Comparison of ENCODE assay signal across 8 cellular contexts in the genomic region with DNA sequence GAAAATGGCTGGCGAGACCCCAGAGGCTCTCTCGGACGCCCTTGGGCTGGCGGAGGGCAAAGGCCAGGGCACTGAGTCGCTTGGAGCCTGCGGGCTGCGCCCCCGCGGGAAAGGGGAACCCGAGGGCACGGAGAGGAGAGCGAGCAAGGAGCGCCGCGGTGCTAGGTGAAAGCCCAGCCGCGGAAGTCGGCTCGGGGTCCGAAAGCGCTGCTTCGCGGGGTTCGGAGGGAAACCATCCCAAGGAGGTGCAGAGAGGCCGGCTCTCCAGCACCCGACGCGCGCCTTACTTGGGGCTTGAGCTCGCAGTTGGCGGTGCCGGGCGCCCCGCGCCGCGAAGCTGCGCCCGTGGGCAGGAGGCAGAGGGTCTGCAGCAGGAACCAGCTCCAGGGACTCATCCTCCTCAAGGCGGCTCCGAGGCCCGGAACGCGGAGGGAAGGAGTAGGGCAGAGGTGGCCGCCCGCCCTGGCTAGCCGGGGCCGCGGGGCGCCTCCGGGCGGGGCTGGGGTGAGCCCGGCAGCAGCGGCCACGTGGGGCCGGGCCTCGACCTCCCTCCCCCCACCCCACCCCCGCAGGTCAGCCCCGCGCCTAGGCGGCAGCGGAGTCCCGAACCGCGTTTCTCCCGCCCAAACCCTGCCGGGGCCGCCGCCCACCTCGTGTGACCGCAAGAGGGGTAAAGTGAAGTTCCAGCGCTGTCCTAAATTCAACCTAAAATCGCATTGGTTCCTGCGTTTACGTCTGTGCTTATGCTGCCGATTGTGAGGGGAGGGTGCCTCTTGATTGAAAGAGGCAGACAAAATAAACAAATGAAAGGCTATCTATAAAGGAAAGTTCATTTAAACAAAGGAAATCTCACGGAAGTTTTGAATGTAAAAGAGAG. TPM values are rescaled to one million over a fixed set of nuclear protein-coding genes. Genes with fewer than 3 reads are reported as not detected.
DNase-seq lines count a peak whose midpoint lies in the region; ATAC-seq, FAIRE-seq and TF ChIP-seq lines count a peak whose summit lies in the region.

A gene with protein sequence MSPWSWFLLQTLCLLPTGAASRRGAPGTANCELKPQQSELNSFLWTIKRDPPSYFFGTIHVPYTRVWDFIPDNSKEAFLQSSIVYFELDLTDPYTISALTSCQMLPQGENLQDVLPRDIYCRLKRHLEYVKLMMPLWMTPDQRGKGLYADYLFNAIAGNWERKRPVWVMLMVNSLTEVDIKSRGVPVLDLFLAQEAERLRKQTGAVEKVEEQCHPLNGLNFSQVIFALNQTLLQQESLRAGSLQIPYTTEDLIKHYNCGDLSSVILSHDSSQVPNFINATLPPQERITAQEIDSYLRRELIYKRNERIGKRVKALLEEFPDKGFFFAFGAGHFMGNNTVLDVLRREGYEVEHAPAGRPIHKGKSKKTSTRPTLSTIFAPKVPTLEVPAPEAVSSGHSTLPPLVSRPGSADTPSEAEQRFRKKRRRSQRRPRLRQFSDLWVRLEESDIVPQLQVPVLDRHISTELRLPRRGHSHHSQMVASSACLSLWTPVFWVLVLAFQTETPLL (minus strand): TSS at position 440 of the 877 bp plus-strand sequence. CDS start 45 bp downstream, at position 395.

- 0 to 1% (median 1%) methylated on average over 76 to 77 of the region's 77 CpGs for WGBS in small intestine, 3 donors

- no peak for FAIRE-seq in small intestine (lab: Jason Lieb, UNC)

- H3K9me3 Mint-ChIP-seq in activated naive CD4-positive, alpha-beta T cell treated with anti-CD3 and anti-CD28 coated beads, Interleukin-2, amount 50 U/mL, for 72 hours, result no peaks in the 10 kb centered on the region

- no peaks in the 10 kb centered on the region for H3K36me3 ChIP-seq in small intestine (ENCODE audit: control insufficient read depth in 2 of 2, insufficient read depth in 2 of 2, low read length in 2 of 2)

- no peak for TF ChIP-seq CTCF in GM12875 (IDR thresholded peaks at IDR 0.05; ENCODE audit: borderline replicate concordance, insufficient read depth, low read depth, low read length)

- H3K36me3 Mint-ChIP-seq in activated naive CD4-positive, alpha-beta T cell treated with anti-CD3 and anti-CD28 coated beads, Interleukin-2, amount 50 U/mL, for 72 hours, result peaks cover 15 to 19% of the 10 kb centered on the region in 2 donors

- DNase-seq in OCI-M1 (lab: John Stamatoyannopoulos, UW) (peak; percentile 39), iPS DF 19.7 (ENCODE audit: low read depth, low spot score) (peak; percentile 50), small intestine (peak; percentile 38), occipital lobe (lab: John Stamatoyannopoulos, UW) (no peak), NCI-H2029 (lab: John Stamatoyannopoulos, UW) (no peak), superior temporal gyrus (ENCODE audit: extremely low spot score) (no peak)
- peak; percentile 63 to 78 for DNase-seq in activated naive CD4-positive, alpha-beta T cell treated with anti-CD3 and anti-CD28 coated beads, Interleukin-2, amount 50 U/mL, for 72 hours (ENCODE audit: low spot score in 2 of 2)

- no peaks in the 10 kb centered on the region for H3K27me3 ChIP-seq in small intestine (ENCODE audit: control insufficient read depth in 2 of 2, insufficient read depth in 2 of 2, low read length in 2 of 2)

- H3K9me3 ChIP-seq in small intestine (ENCODE audit: control insufficient read depth, low read depth), result no peaks in the 10 kb centered on the region

- no peaks in the 10 kb centered on the region for H3K4me1 ChIP-seq in small intestine (ENCODE audit: control insufficient read depth in 2 of 2, insufficient read depth in 1 of 2, low read depth in 1 of 2, low read length in 1 of 2)

- peak within 1 kb of the TSS; percentile 31 for H3K4me3 ChIP-seq in GM12875 (ENCODE audit: low read depth, low read length)
- peak within 1 kb of the TSS; percentile 61 to 72 for H3K4me3 ChIP-seq in small intestine (ENCODE audit: low read depth in 1 of 2, low read length in 2 of 2)

- peak within 1 kb of the TSS; percentile 95 to 99 for H3K27ac Mint-ChIP-seq in activated naive CD4-positive, alpha-beta T cell treated with anti-CD3 and anti-CD28 coated beads, Interleukin-2, amount 50 U/mL, for 72 hours

- peak within 1 kb of the TSS; percentile 2 to 32 for H3K27ac ChIP-seq in small intestine (ENCODE audit: low read depth in 1 of 2, low read length in 1 of 2)

- ATAC-seq in activated naive CD4-positive, alpha-beta T cell treated with anti-CD3 and anti-CD28 coated beads, Interleukin-2, amount 50 U/mL, for 72 hours, result peak; percentile 51 to 55

RNA-seq across cellular contexts. Expression of the gene that starts here (rescaled TPM):
- 10 to 100 TPM; 53.6 to 59.9 TPM for total RNA-seq in activated naive CD4-positive, alpha-beta T cell treated with anti-CD3 and anti-CD28 coated beads, Interleukin-2, amount 50 U/mL, for 72 hours
- 10 to 100 TPM in 1 of 3 donors, 1 to 10 TPM in 2; 2.0 to 25.6 (median 2.7) TPM for polyA plus RNA-seq in small intestine
- total RNA-seq in occipital lobe, result 1.1 TPM

Comparison
In these comparisons a context has a peak if more than half of its experiments do, and no peak if none do; other contexts are left out.
1. RNA of the gene that starts here (total RNA-seq): 53.6 to 59.9 TPM in activated naive CD4-positive, alpha-beta T cell treated with anti-CD3 and anti-CD28 coated beads, Interleukin-2, amount 50 U/mL, for 72 hours; 1.1 TPM in occipital lobe (single experiment); every median in the first group is over 10 times any median in the second.
2. DNase-seq: peak in OCI-M1 (single experiment), activated naive CD4-positive, alpha-beta T cell treated with anti-CD3 and anti-CD28 coated beads, Interleukin-2, amount 50 U/mL, for 72 hours (2 of 2), iPS DF 19.7 (single experiment) and small intestine (single experiment); none in occipital lobe (single experiment), NCI-H2029 (single experiment) and superior temporal gyrus (single experiment).